ENCODE assay signal across 16 cellular contexts in genomic region chr6:68636710-68637470, GRCh38. TPM values are rescaled to one million over a fixed set of nuclear protein-coding genes. Genes with fewer than 3 reads are reported as not detected.
DNase-seq lines count a peak whose midpoint lies in the region; ATAC-seq and TF ChIP-seq lines count a peak whose summit lies in the region.
"Had no signal": no experiment of that assay in that cellular context is flagged by ENCODE, and none has a peak within 500 bp of the region (broad histone marks: within the 10 kb centered on the region; RNA-seq: fewer than 3 reads in every experiment).

No MANE protein-coding gene starts in this region.

- no peaks in the 10 kb centered on the region for H3K27me3 ChIP-seq in thoracic aorta (replicated peaks; ENCODE audit: insufficient read depth)

- H3K4me1 Mint-ChIP-seq in activated naive CD8-positive, alpha-beta T cell (ENCODE audit: low read depth): peaks cover 25% of the 10 kb centered on the region
- peaks cover 19% of the 10 kb centered on the region for H3K4me1 Mint-ChIP-seq in activated naive CD8-positive, alpha-beta T cell treated with anti-CD3 and anti-CD28 coated beads for 36 hours

- H3K27me3 Mint-ChIP-seq in activated naive CD8-positive, alpha-beta T cell: peaks cover 36% of the 10 kb centered on the region
- H3K27me3 Mint-ChIP-seq in activated naive CD8-positive, alpha-beta T cell treated with anti-CD3 and anti-CD28 coated beads for 36 hours: peaks cover 77% of the 10 kb centered on the region

- H3K36me3 ChIP-seq in mesodermal cell (ENCODE audit: control insufficient read depth, insufficient read depth, low read length) (no peaks in the 10 kb centered on the region), thoracic aorta (no peaks in the 10 kb centered on the region)

- H3K9me3 ChIP-seq in mesodermal cell (ENCODE audit: control insufficient read depth, low read length) (no peaks in the 10 kb centered on the region), thoracic aorta (no peaks in the 10 kb centered on the region)

- intact Hi-C loops in posterior vena cava (cut with DNase I): loop anchor here in 1 of 2 donors (5.0 to 10.0 kb wide), 2 partner anchors 140 to 318 kb away; no protein-coding TSS in a partner anchor

- ATAC-seq in thoracic aorta (ENCODE audit: insufficient number of reproducible peaks, low FRiP score, low read depth): no peak
- ATAC-seq in HG02840 (IDR thresholded peaks at IDR 0.05; ENCODE audit: low FRiP score, unreplicated experiment): no peak
- ATAC-seq in HG02642 (IDR thresholded peaks at IDR 0.05; ENCODE audit: poor library complexity, unreplicated experiment): no peak
- ATAC-seq: activated CD8-positive, alpha-beta T cell treated with anti-CD3 and anti-CD28 coated beads for 36 hours; foreskin keratinocyte had no signal

- no peak for TF ChIP-seq CTCF in thoracic aorta (IDR thresholded peaks at IDR 0.05)

- H3K9me3 Mint-ChIP-seq in activated naive CD8-positive, alpha-beta T cell (ENCODE audit: low read depth): no peaks in the 10 kb centered on the region
- no peaks in the 10 kb centered on the region for H3K9me3 Mint-ChIP-seq in activated naive CD8-positive, alpha-beta T cell treated with anti-CD3 and anti-CD28 coated beads for 36 hours
- H3K9me3 Mint-ChIP-seq: activated CD8-positive, alpha-beta T cell treated with anti-CD3 and anti-CD28 coated beads for 36 hours; dendritic cell treated with granulocyte-macrophage colony-stimulating factor and Interleukin-4, amounts not matched to agents 40 ng/mL and 50 ng/mL, for 4 days had no signal

- WGBS in mesodermal cell (ENCODE audit: insufficient coverage in 2 of 2), 2 experiments: 56 to 67% methylated on average over 3 of the region's 6 CpGs

- no peak for DNase-seq in activated naive CD8-positive, alpha-beta T cell treated with anti-CD3 and anti-CD28 coated beads for 36 hours
- DNase-seq in caudate nucleus (lab: John Stamatoyannopoulos, UW): peak in 3 of 61 donors; percentile 14 to 48 (median 29)
- no peak for DNase-seq in thoracic aorta (ENCODE audit: low spot score)
- DNase-seq in posterior vena cava (ENCODE audit: low spot score): no peak
- DNase-seq: ACHN; activated CD8-positive, alpha-beta T cell treated with anti-CD3 and anti-CD28 coated beads for 36 hours; activated naive CD4-positive, alpha-beta T cell treated with Interleukin-2 at 50 U/mL for 16 hours; DND-41; foreskin keratinocyte; trophoblast cell had no signal

- H3K4me3 ChIP-seq in mesodermal cell (ENCODE audit: extremely low read depth, insufficient read depth, low read length, poor library complexity, severe bottlenecking) (peak overlapping the region; percentile 55), thoracic aorta (peak overlapping the region; percentile 86)

- H3K4me1 ChIP-seq in mesodermal cell (ENCODE audit: control insufficient read depth, insufficient read depth, low read length, poor library complexity, severe bottlenecking) (peaks cover 3% of the 10 kb centered on the region), thoracic aorta (ENCODE audit: control insufficient read depth in 1 of 2, low read depth in 2 of 2) (peaks cover 3 to 16% of the 10 kb centered on the region in 2 donors)
- H3K4me1 ChIP-seq: foreskin keratinocyte had no signal

- H3K27ac Mint-ChIP-seq in activated naive CD8-positive, alpha-beta T cell: no peak overlapping the region
- H3K27ac Mint-ChIP-seq in activated naive CD8-positive, alpha-beta T cell treated with anti-CD3 and anti-CD28 coated beads for 36 hours: no peak overlapping the region
- H3K27ac Mint-ChIP-seq: activated CD8-positive, alpha-beta T cell treated with anti-CD3 and anti-CD28 coated beads for 36 hours; dendritic cell treated with granulocyte-macrophage colony-stimulating factor and Interleukin-4, amounts not matched to agents 40 ng/mL and 50 ng/mL, for 4 days had no signal

- peak overlapping the region; percentile 30 for H3K4me3 Mint-ChIP-seq in activated naive CD8-positive, alpha-beta T cell
- H3K4me3 Mint-ChIP-seq in activated naive CD8-positive, alpha-beta T cell treated with anti-CD3 and anti-CD28 coated beads for 36 hours: no peak overlapping the region

- H3K27ac ChIP-seq in caudate nucleus (ENCODE audit: low read depth, low read length) (peak overlapping the region; percentile 91), mesodermal cell (ENCODE audit: low read depth, low read length, severe bottlenecking) (no peak overlapping the region), thoracic aorta (no peak overlapping the region)
- H3K27ac ChIP-seq: foreskin keratinocyte had no signal

- no peaks in the 10 kb centered on the region for H3K36me3 Mint-ChIP-seq in activated naive CD8-positive, alpha-beta T cell
- no peaks in the 10 kb centered on the region for H3K36me3 Mint-ChIP-seq in activated naive CD8-positive, alpha-beta T cell treated with anti-CD3 and anti-CD28 coated beads for 36 hours

RNA-seq across cellular contexts. Expression of gene ADGRB3, which starts 1.8 kb away (rescaled TPM):
- total RNA-seq in activated naive CD8-positive, alpha-beta T cell treated with anti-CD3 and anti-CD28 coated beads for 36 hours: not detected
- polyA plus RNA-seq in mesodermal cell (2013, experiment 1 of 2): 1.4 TPM
- 1.2 TPM for polyA plus RNA-seq in mesodermal cell (2013, experiment 2 of 2)
- total RNA-seq in thoracic aorta (10 to 100 TPM in 1 of 2 donors, 1 to 10 TPM in 1; 2.4 to 10.1 TPM), posterior vena cava (1 to 10 TPM; 2.0 to 5.9 TPM)
- total RNA-seq: activated CD8-positive, alpha-beta T cell treated with anti-CD3 and anti-CD28 coated beads for 36 hours; foreskin keratinocyte; T-helper 1 cell treated with Interleukin-12 subunit alpha and Interleukin-12 subunit beta and Interleukin-4 antibody, amounts not matched to agents 30 ng/mL and 1 ng/mL, for 36 hours had no signal
- polyA plus RNA-seq: foreskin keratinocyte had no signal
